Comparison of ENCODE assay signal across 8 cellular contexts in genomic region chr1:28580706-28581530, GRCh38. TPM values are rescaled to one million over a fixed set of nuclear protein-coding genes. Genes with fewer than 3 reads are reported as not detected.
DNase-seq lines count a peak whose midpoint lies in the region; ATAC-seq, FAIRE-seq and TF ChIP-seq lines count a peak whose summit lies in the region.

No MANE protein-coding gene starts in this region.

- no peaks in the 10 kb centered on the region for H3K9me3 ChIP-seq in neutrophil

- peaks cover 38% of the 10 kb centered on the region for H3K36me3 Mint-ChIP-seq in activated T-helper 1 cell treated with anti-CD3 and anti-CD28 coated beads, Interleukin-12 subunit alpha, Interleukin-12 subunit beta, Interleukin-2, Interleukin-4 antibody, amounts not matched to agents 30 ng/mL and 10 ng/mL and 1 ng/mL, durations not matched to agents 14 hours and 24 hours and 36 hours (ENCODE audit: low read depth)

- peak overlapping the region; percentile 88 for H3K27ac ChIP-seq in foreskin keratinocyte
- peak overlapping the region; percentile 84 for H3K27ac ChIP-seq in neutrophil

- H3K4me3 Mint-ChIP-seq in activated T-helper 1 cell treated with anti-CD3 and anti-CD28 coated beads, Interleukin-12 subunit alpha, Interleukin-12 subunit beta, Interleukin-2, Interleukin-4 antibody, amounts not matched to agents 30 ng/mL and 10 ng/mL and 1 ng/mL, durations not matched to agents 14 hours and 24 hours and 36 hours, result peak overlapping the region; percentile 99

- peak; percentile 21 for TF ChIP-seq CTCF in foreskin keratinocyte (conservative IDR thresholded peaks at IDR 0.05)
- no peak for TF ChIP-seq CTCF in neutrophil (IDR thresholded peaks at IDR 0.05)

- H3K9me3 Mint-ChIP-seq in activated T-helper 1 cell treated with anti-CD3 and anti-CD28 coated beads, Interleukin-12 subunit alpha, Interleukin-12 subunit beta, Interleukin-2, Interleukin-4 antibody, amounts not matched to agents 30 ng/mL and 10 ng/mL and 1 ng/mL, durations not matched to agents 14 hours and 24 hours and 36 hours, result no peaks in the 10 kb centered on the region

- intact Hi-C loops in activated T-helper 1 cell treated with anti-CD3 and anti-CD28 coated beads, Interleukin-12 subunit alpha, Interleukin-12 subunit beta, Interleukin-2, Interleukin-4 antibody, amounts not matched to agents 30 ng/mL and 10 ng/mL and 1 ng/mL, durations not matched to agents 14 hours and 24 hours and 36 hours (cut with micrococcal nuclease), result loop anchor here (1.0 to 5.0 kb wide), 11 partner anchors 22 to 346 kb away; partner anchors contain the start of genes PHACTR4, RCC1, RNU11 and SESN2

- peak overlapping the region; percentile 85 for H3K27ac Mint-ChIP-seq in activated T-helper 1 cell treated with anti-CD3 and anti-CD28 coated beads, Interleukin-12 subunit alpha, Interleukin-12 subunit beta, Interleukin-2, Interleukin-4 antibody, amounts not matched to agents 30 ng/mL and 10 ng/mL and 1 ng/mL, durations not matched to agents 14 hours and 24 hours and 36 hours

- FAIRE-seq in urothelium cell line (lab: Jason Lieb, UNC), result no peak

- H3K4me1 Mint-ChIP-seq in activated T-helper 1 cell treated with anti-CD3 and anti-CD28 coated beads, Interleukin-12 subunit alpha, Interleukin-12 subunit beta, Interleukin-2, Interleukin-4 antibody, amounts not matched to agents 30 ng/mL and 10 ng/mL and 1 ng/mL, durations not matched to agents 14 hours and 24 hours and 36 hours (ENCODE audit: low read depth), result peaks cover 31% of the 10 kb centered on the region

- ATAC-seq in HG02970 (IDR thresholded peaks at IDR 0.05; ENCODE audit: low FRiP score, unreplicated experiment) (peak; percentile 23), foreskin keratinocyte (peak; percentile 5)

- DNase-seq in activated gamma-delta T cell treated with Interleukin-2 at 50 U/mL for 16 hours (peak; percentile 49), activated gamma-delta T cell (lab: John Stamatoyannopoulos, UW) (no peak), NCI-H748 (lab: John Stamatoyannopoulos, UW; ENCODE audit: unreplicated experiment) (peak; percentile 65), foreskin keratinocyte (peak in 1 of 2 donors; percentile 39), urothelium cell line (ENCODE audit: low spot score) (peak; percentile 47)
- DNase-seq in activated T-helper 1 cell treated with anti-CD3 and anti-CD28 coated beads, Interleukin-12 subunit alpha, Interleukin-12 subunit beta, Interleukin-2, Interleukin-4 antibody, amounts not matched to agents 30 ng/mL and 10 ng/mL and 1 ng/mL, durations not matched to agents 14 hours and 24 hours and 36 hours (ENCODE audit: low spot score), result peak; percentile 9

- H3K4me1 ChIP-seq in foreskin keratinocyte (peaks cover 8% of the 10 kb centered on the region), neutrophil (ENCODE audit: control insufficient read depth in 1 of 2, insufficient read depth in 1 of 2, low read depth in 1 of 2, low read length in 1 of 2) (peaks cover 27 to 32% of the 10 kb centered on the region in 2 experiments)

- H3K36me3 ChIP-seq in neutrophil, result peaks cover 32% of the 10 kb centered on the region

- no peaks in the 10 kb centered on the region for H3K27me3 Mint-ChIP-seq in activated T-helper 1 cell treated with anti-CD3 and anti-CD28 coated beads, Interleukin-12 subunit alpha, Interleukin-12 subunit beta, Interleukin-2, Interleukin-4 antibody, amounts not matched to agents 30 ng/mL and 10 ng/mL and 1 ng/mL, durations not matched to agents 14 hours and 24 hours and 36 hours (ENCODE audit: insufficient read depth)

- H3K27me3 ChIP-seq in foreskin keratinocyte, result no peaks in the 10 kb centered on the region
- no peaks in the 10 kb centered on the region for H3K27me3 ChIP-seq in neutrophil

- H3K4me3 ChIP-seq in neutrophil (ENCODE audit: low read depth in 1 of 2, low read length in 1 of 2), result peak overlapping the region; percentile 94 to 98

RNA-seq across cellular contexts. Expression of gene RAB42, which starts 11.1 kb away (rescaled TPM):
- total RNA-seq in activated T-helper 1 cell treated with anti-CD3 and anti-CD28 coated beads, Interleukin-12 subunit alpha, Interleukin-12 subunit beta, Interleukin-2, Interleukin-4 antibody, amounts not matched to agents 30 ng/mL and 10 ng/mL and 1 ng/mL, durations not matched to agents 14 hours and 24 hours and 36 hours, result 0.27 TPM in 1 of 2 replicates, not detected in the other
- 0.95 and 1.5 TPM in 2 replicates for total RNA-seq in foreskin keratinocyte
- 0.74 and 1.2 TPM in 2 replicates for polyA plus RNA-seq in foreskin keratinocyte

RNA-seq across cellular contexts. Expression of gene TRNAU1AP, which starts 28.0 kb away (rescaled TPM):
- total RNA-seq in activated T-helper 1 cell treated with anti-CD3 and anti-CD28 coated beads, Interleukin-12 subunit alpha, Interleukin-12 subunit beta, Interleukin-2, Interleukin-4 antibody, amounts not matched to agents 30 ng/mL and 10 ng/mL and 1 ng/mL, durations not matched to agents 14 hours and 24 hours and 36 hours, result 40.2 and 41.0 TPM in 2 replicates
- total RNA-seq in foreskin keratinocyte, result 27.2 and 27.6 TPM in 2 replicates
- polyA plus RNA-seq in foreskin keratinocyte, result 45.4 and 47.9 TPM in 2 replicates
